17 cellular contexts compared by ENCODE assay signal in the genomic region with DNA sequence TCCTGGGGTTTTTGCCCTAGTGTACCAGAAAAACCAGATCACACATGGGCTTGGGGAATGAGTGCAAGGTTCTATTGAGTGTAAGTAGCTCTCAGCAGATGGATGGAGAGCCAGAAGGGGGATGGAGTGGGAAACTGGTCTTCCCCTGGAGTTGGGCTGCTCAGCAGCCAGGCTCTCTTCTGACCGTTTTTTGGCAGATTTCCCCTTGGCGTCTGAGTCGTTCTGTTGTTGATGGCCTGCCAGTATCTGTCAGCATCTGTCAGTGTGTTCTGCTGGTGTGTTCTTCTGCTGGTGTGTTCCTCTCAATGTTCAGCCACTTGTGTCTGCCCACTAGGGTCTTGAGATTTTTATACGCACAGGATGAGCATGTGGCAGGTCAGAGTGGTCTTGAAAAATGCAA.
"Had no signal": no experiment of that assay in that cellular context is flagged by ENCODE, and none has a peak within 500 bp of the region (broad histone marks: within the 10 kb centered on the region; RNA-seq: fewer than 3 reads in every experiment).

No MANE protein-coding gene starts in this region.

- ATAC-seq: activated CD8-positive, alpha-beta T cell treated with anti-CD3 and anti-CD28 coated beads, Interleukin-2, amount 10 ng/mL, durations not matched to agents 7 days and 5 days; activated naive CD8-positive, alpha-beta T cell treated with anti-CD3 and anti-CD28 coated beads, Interleukin-2, amount 50 U/mL, for 24 hours; gastrocnemius medialis; naive thymus-derived CD4-positive, alpha-beta T cell; stimulated activated effector memory CD8-positive, alpha-beta T cell treated with anti-CD3 and anti-CD28 coated beads, Interleukin-12 subunit alpha, Interleukin-12 subunit beta, amount 100 ng/mL, for 72 hours had no signal

- H3K4me1 ChIP-seq: esophagus squamous epithelium, gastrocnemius medialis, vagina had no signal

- H3K9me3 ChIP-seq: esophagus squamous epithelium, gastrocnemius medialis, thoracic aorta, vagina had no signal

- H3K27me3 ChIP-seq: esophagus squamous epithelium, gastrocnemius medialis, vagina had no signal

- H3K27ac ChIP-seq: esophagus squamous epithelium, gastrocnemius medialis, thoracic aorta, vagina, WERI-Rb-1 had no signal

- H3K4me3 ChIP-seq: esophagus squamous epithelium, gastrocnemius medialis, lung, thoracic aorta, vagina had no signal

- DNase-seq: activated CD4-positive, alpha-beta T cell treated with anti-CD3 and anti-CD28 coated beads for 1 hour; activated CD4-positive, alpha-beta T cell treated with anti-CD3 and anti-CD28 coated beads, Interleukin-2, amount 50 U/mL, for 1 hour; activated CD8-positive, alpha-beta T cell treated with anti-CD3 and anti-CD28 coated beads, Interleukin-2, amount 10 ng/mL, durations not matched to agents 7 days and 5 days; activated gamma-delta T cell; activated naive CD4-positive, alpha-beta T cell treated with anti-CD3 and anti-CD28 coated beads, Interleukin-2, amount 50 U/mL, for 16 hours; activated naive CD8-positive, alpha-beta T cell treated with anti-CD3 and anti-CD28 coated beads, Interleukin-2, amount 50 U/mL, for 24 hours; cortex of kidney; endodermal cell; esophagus squamous epithelium; gastrocnemius medialis; naive thymus-derived CD4-positive, alpha-beta T cell; stimulated activated CD4-positive, alpha-beta T cell treated with anti-CD3 and anti-CD28 coated beads, Interleukin-2, amount 100 ng/mL, for 24 hours; WERI-Rb-1 had no signal

- H3K36me3 ChIP-seq: esophagus squamous epithelium, gastrocnemius medialis, thoracic aorta, vagina, WERI-Rb-1 had no signal
